In genomic region chr3:156751461-156752025, GRCh38 we compare ENCODE assay signal across 7 cellular contexts.
DNase-seq lines count a peak whose midpoint lies in the region; ATAC-seq, FAIRE-seq and TF ChIP-seq lines count a peak whose summit lies in the region.

No MANE protein-coding gene starts in this region.

- peak overlapping the region; percentile 96 for H4K5ac ChIP-seq in IMR-90 (ENCODE audit: low read depth, low read length)

- DNase-seq in IMR-90 (peak; percentile 79), cerebellar cortex (ENCODE audit: low spot score) (peak; percentile 32), keratinocyte (ENCODE audit: low read depth, low spot score) (no peak), type B pancreatic cell (ENCODE audit: extremely low spot score, unreplicated experiment) (no peak), NCI-H1417 treated with DMSO at 0.1 percent for 48 hours (lab: John Stamatoyannopoulos, UW) (no peak), NCI-H82 (lab: John Stamatoyannopoulos, UW) (no peak)

- no peaks in the 10 kb centered on the region for H3K9me3 Mint-ChIP-seq in type B pancreatic cell

- H3K27me3 ChIP-seq in IMR-90 (ENCODE audit: control insufficient read depth, insufficient read depth, low read length) (no peaks in the 10 kb centered on the region), keratinocyte (ENCODE audit: control insufficient read depth, extremely low read depth, insufficient read depth, low read length) (no peaks in the 10 kb centered on the region)

- H3K27ac Mint-ChIP-seq in type B pancreatic cell, result peak overlapping the region; percentile 62

- H3K18ac ChIP-seq in IMR-90 (ENCODE audit: low read depth, low read length), result peak overlapping the region; percentile 97

- TF ChIP-seq CTCF in IMR-90 (conservative IDR thresholded peaks at IDR 0.05; ENCODE audit: low read depth, low read length) (peak; percentile 18; the same call in 1 of the 2 replicates), keratinocyte (optimal IDR thresholded peaks at IDR 0.05 in 1 of 3, IDR thresholded peaks at IDR 0.05 in 1 of 3, conservative IDR thresholded peaks at IDR 0.05 in 1 of 3; ENCODE audit: extremely low read depth in 1 of 3, insufficient read depth in 2 of 3, low read length in 3 of 3) (peak; percentile 22 to 42 (median 40)), type B pancreatic cell (conservative IDR thresholded peaks at IDR 0.05) (no peak)

- H3K4ac ChIP-seq in IMR-90 (ENCODE audit: low read depth, low read length), result peak overlapping the region; percentile 99

- H3K79me1 ChIP-seq in IMR-90 (ENCODE audit: low read depth in 1 of 2, low read length in 2 of 2), result peaks cover 0 to 3% of the 10 kb centered on the region in 2 experiments; a peak in 1 of 4 replicates

- H3K56ac ChIP-seq in IMR-90 (ENCODE audit: extremely low read depth, insufficient read depth, low read length), result peak overlapping the region; percentile 95

- peak overlapping the region; percentile 99 for H3K23ac ChIP-seq in IMR-90 (ENCODE audit: low read depth, low read length)

- no peaks in the 10 kb centered on the region; the same call in 1 of the 2 replicates for H3K9me3 ChIP-seq in IMR-90 (ENCODE audit: control insufficient read depth, insufficient read depth, low read length)
- H3K9me3 ChIP-seq in keratinocyte (ENCODE audit: control insufficient read depth, low read depth, low read length), result no peaks in the 10 kb centered on the region

- H4K91ac ChIP-seq in IMR-90 (ENCODE audit: insufficient read depth, low read depth, low read length), result peak overlapping the region; percentile 99

- H3K27ac ChIP-seq in IMR-90 (ENCODE audit: insufficient read depth, low read length) (peak overlapping the region; percentile 92), keratinocyte (ENCODE audit: control insufficient read depth, insufficient read depth, low read length) (peak overlapping the region; percentile 97)

- 75% methylated on average over 1 of the region's 15 CpGs; no CpG with 5 or more reads in 1 of the 2 experiments for WGBS in IMR-90 (ENCODE audit: extremely low coverage in 2 of 2, insufficient read length in 1 of 2), 2 experiments

- no peaks in the 10 kb centered on the region for H3K36me3 ChIP-seq in IMR-90 (ENCODE audit: control insufficient read depth, insufficient read depth, low read length)
- H3K36me3 ChIP-seq in keratinocyte (ENCODE audit: control insufficient read depth in 2 of 2, extremely low read depth in 1 of 2, insufficient read depth in 2 of 2, low read length in 2 of 2), result peaks cover 0 to 2% of the 10 kb centered on the region in 2 experiments

- H3K36me3 Mint-ChIP-seq in type B pancreatic cell, result no peaks in the 10 kb centered on the region

- H3K14ac ChIP-seq in IMR-90 (replicated peaks; ENCODE audit: low read depth, low read length), result peak overlapping the region; percentile 99

- H2BK20ac ChIP-seq in IMR-90 (ENCODE audit: low read depth, low read length), result peak overlapping the region; percentile 100

- peak; percentile 89 for FAIRE-seq in keratinocyte (lab: Jason Lieb, UNC)

- H2AK9ac ChIP-seq in IMR-90 (replicated peaks; ENCODE audit: low read depth, low read length, poor library complexity), result peak overlapping the region; percentile 20

- H4K20me1 ChIP-seq in IMR-90 (ENCODE audit: insufficient read depth, low read length) (no peaks in the 10 kb centered on the region), keratinocyte (ENCODE audit: control insufficient read depth, extremely low read depth, insufficient read depth, low read length) (no peaks in the 10 kb centered on the region)

- in situ Hi-C loops in IMR-90 (cut with MboI; ENCODE audit: low sequenced_read_pairs), result no loop called here

- H2BK5ac ChIP-seq in IMR-90 (ENCODE audit: low read depth, low read length, poor library complexity, severe bottlenecking), result peak overlapping the region; percentile 97

- intact Hi-C loops in IMR-90 (cut with micrococcal nuclease), result loop anchor here (5.0 kb wide), 1 partner anchor 74 kb away; no protein-coding TSS in a partner anchor

- no TSS peak for BruUV-seq in IMR-90 (replicated peaks; lab: Mats Ljungman, UMichigan)

- H3K9ac ChIP-seq in IMR-90 (ENCODE audit: low read depth, low read length) (peak overlapping the region; percentile 82), keratinocyte (ENCODE audit: control insufficient read depth, extremely low read depth, insufficient read depth, low read length) (peak overlapping the region; percentile 84)

- H3K9me1 ChIP-seq in IMR-90 (ENCODE audit: insufficient read depth, low read length), result peaks cover 10% of the 10 kb centered on the region; the same call in 1 of the 2 replicates
- H3K9me1 ChIP-seq in keratinocyte (ENCODE audit: control insufficient read depth, extremely low read depth, insufficient read depth, low read length), result peaks cover 3% of the 10 kb centered on the region

- POLR2A ChIA-PET in IMR-90 (lab: Charles Lee; ENCODE audit: unreplicated experiment), result no interaction called here

- H3K4me3 Mint-ChIP-seq in type B pancreatic cell, result peak overlapping the region; percentile 67

- no peaks in the 10 kb centered on the region for H3K79me2 ChIP-seq in keratinocyte (ENCODE audit: control insufficient read depth, insufficient read depth, low read length)

- H3K4me1 Mint-ChIP-seq in type B pancreatic cell (ENCODE audit: unreplicated experiment), result peaks cover 33% of the 10 kb centered on the region

- H3K4me1 ChIP-seq in IMR-90 (ENCODE audit: control insufficient read depth, insufficient read depth, low read length), result peaks cover 14% of the 10 kb centered on the region
- H3K4me1 ChIP-seq in keratinocyte (ENCODE audit: control insufficient read depth, extremely low read depth, insufficient read depth, low read length), result peaks cover 23% of the 10 kb centered on the region

- H3K4me3 ChIP-seq in IMR-90 (ENCODE audit: insufficient read depth, low read depth, low read length), result no peak overlapping the region; the same call in 1 of the 2 replicates
- H3K4me3 ChIP-seq in keratinocyte (ENCODE audit: control insufficient read depth in 2 of 3, extremely low read depth in 1 of 3, insufficient read depth in 2 of 3, low read depth in 1 of 3, low read length in 3 of 3), result peak overlapping the region in 2 of 3 experiments; percentile 50 to 60

- TF ChIP-seq RAD21 in IMR-90 (IDR thresholded peaks at IDR 0.05; ENCODE audit: low read length), result peak; percentile 46

- peak overlapping the region; percentile 100 for H2BK120ac ChIP-seq in IMR-90 (ENCODE audit: low read depth, low read length)

- peak; percentile 77 for ATAC-seq in IMR-90 (ENCODE audit: low read depth)
- ATAC-seq in GM18909 (IDR thresholded peaks at IDR 0.05; ENCODE audit: poor library complexity, unreplicated experiment), result no peak

- peak overlapping the region; percentile 86 for H2AK5ac ChIP-seq in IMR-90 (ENCODE audit: low read depth, low read length)

- peak; percentile 33; the same call in 1 of the 2 replicates for TF ChIP-seq POLR2A in IMR-90 (IDR thresholded peaks at IDR 0.05; ENCODE audit: low read depth, low read length)

- H2BK15ac ChIP-seq in IMR-90 (ENCODE audit: low read depth, low read length), result peak overlapping the region; percentile 93; the same call in 2 of the 3 replicates

- CTCF ChIA-PET in IMR-90 (lab: Yijun Ruan, JAX), result interaction anchor here (1.2 to 2.1 kb wide), 2 partner anchors 10 to 331 kb away, joined by 3 to 10 read pairs; no protein-coding TSS in a partner anchor

- H3K4me2 ChIP-seq in IMR-90 (ENCODE audit: low read depth, low read length), result peak overlapping the region; percentile 92
- H3K4me2 ChIP-seq in keratinocyte (ENCODE audit: control insufficient read depth, extremely low read depth, insufficient read depth, low read depth, low read length), result peak overlapping the region; percentile 91

- dilution Hi-C loops in IMR-90 (cut with HindIII; ENCODE audit: low sequenced_read_pairs, unreplicated experiment), result no loop called here
- dilution Hi-C loops in keratinocyte (cut with MboI; ENCODE audit: extremely low pct_ligation_motif_present, low sequenced_read_pairs), result no loop called here

- H4K8ac ChIP-seq in IMR-90 (ENCODE audit: low read depth in 2 of 2, low read length in 2 of 2), result peak overlapping the region; percentile 92 to 99

- H3K27me3 Mint-ChIP-seq in type B pancreatic cell, result peaks cover 3% of the 10 kb centered on the region

- H2AFZ ChIP-seq in IMR-90 (replicated peaks; ENCODE audit: low read length, poor library complexity) (peak overlapping the region; percentile 79), keratinocyte (ENCODE audit: control insufficient read depth, low read length) (peak overlapping the region; percentile 89)

TF ChIP-seq in IMR-90, 13 proteins besides CTCF, POLR2A, EP300 and RAD21:
- TF ChIP-seq CEBPB (IDR thresholded peaks at IDR 0.05; ENCODE audit: low read depth, low read length), result peak; percentile 42; the same call in 1 of the 2 replicates
- no peak for TF ChIP-seq RFX5 (IDR thresholded peaks at IDR 0.05; ENCODE audit: low read depth, low read length)

Comparison
In these comparisons a context has a peak if more than half of its experiments do, and no peak if none do; other contexts are left out.
1. DNase-seq: peak in IMR-90 (single experiment) and cerebellar cortex (single experiment); none in keratinocyte (single experiment), type B pancreatic cell (single experiment), NCI-H1417 treated with DMSO at 0.1 percent for 48 hours (single experiment) and NCI-H82 (single experiment).